Comparison of ENCODE assay signal across 8 cellular contexts in the genomic region with DNA sequence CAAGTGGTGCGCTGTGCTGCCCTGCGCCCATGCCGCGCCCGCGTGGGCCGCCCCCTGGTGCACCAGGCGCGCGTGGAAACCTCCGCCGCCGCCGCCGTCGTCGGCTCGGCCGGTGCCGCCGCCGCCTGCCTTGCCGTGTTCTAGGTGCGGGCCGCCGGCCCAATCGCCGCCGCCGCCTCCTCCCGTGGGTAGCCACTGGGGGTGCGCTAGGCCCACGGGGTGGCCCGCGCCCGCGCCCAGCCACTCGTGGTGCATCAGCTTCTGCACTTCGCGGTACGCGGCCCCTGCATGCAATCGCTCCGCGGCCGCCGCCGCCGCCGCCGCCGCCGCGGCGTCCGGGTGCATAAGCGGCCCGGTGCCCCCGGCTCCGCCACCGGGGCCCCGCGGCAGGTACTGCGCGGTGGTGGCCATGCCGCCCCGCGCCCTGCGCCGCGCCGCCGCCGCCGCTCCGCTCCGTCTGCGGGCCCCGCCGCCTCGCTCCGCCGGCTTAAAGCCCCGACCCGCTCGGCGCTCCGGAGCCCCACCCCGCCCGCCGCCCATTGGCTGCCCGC. TPM values are rescaled to one million over a fixed set of nuclear protein-coding genes. Genes with fewer than 3 reads are reported as not detected.
DNase-seq lines count a peak whose midpoint lies in the region; ATAC-seq and TF ChIP-seq lines count a peak whose summit lies in the region.

A gene (minus strand): TSS at position 461 of the 551 bp plus-strand sequence. CDS start 50 bp downstream, at position 411.

- intact Hi-C loops in activated B cell treated with CpG ODN at 0.5 μM for 24 hours (cut with micrococcal nuclease), result loop anchor here (5.0 kb wide), 1 partner anchor 451 kb away; no protein-coding TSS in a partner anchor
- intact Hi-C loops in left ventricle myocardium inferior (cut with micrococcal nuclease), result no loop called here

- TF ChIP-seq CTCF in activated B cell treated with CpG ODN at 0.5 μM for 24 hours (IDR thresholded peaks at IDR 0.05) (no peak), left ventricle myocardium inferior (IDR thresholded peaks at IDR 0.05; ENCODE audit: borderline replicate concordance) (no peak), smooth muscle cell (IDR thresholded peaks at IDR 0.05; ENCODE audit: borderline replicate concordance, insufficient read depth, poor library complexity, severe bottlenecking) (no peak)

- H3K9me3 ChIP-seq in left ventricle myocardium inferior (replicated peaks), result no peaks in the 10 kb centered on the region
- H3K9me3 ChIP-seq in smooth muscle cell (replicated peaks; ENCODE audit: low read depth), result no peaks in the 10 kb centered on the region

- H3K4me1 Mint-ChIP-seq in activated B cell treated with CpG ODN at 0.5 μM for 24 hours, result peaks cover 24% of the 10 kb centered on the region

- peak; percentile 49 for TF ChIP-seq POLR2A in GM10847 (IDR thresholded peaks at IDR 0.05; ENCODE audit: extremely low read depth, insufficient read length)

- DNase-seq in activated B cell treated with CpG ODN at 0.5 μM for 24 hours (no peak), left ventricle myocardium inferior (no peak), smooth muscle cell (lab: John Stamatoyannopoulos, UW; ENCODE audit: unreplicated experiment) (no peak), T1000 (lab: John Stamatoyannopoulos, UW) (no peak), OCI-M2 (lab: John Stamatoyannopoulos, UW; ENCODE audit: unreplicated experiment) (no peak)

- 4% methylated on average over 34 of the region's 92 CpGs for WGBS in smooth muscle cell (ENCODE audit: low lambda C conversion rate)

- H3K27me3 ChIP-seq in left ventricle myocardium inferior (ENCODE audit: low read depth) (peaks cover 78% of the 10 kb centered on the region), smooth muscle cell (ENCODE audit: low read depth) (peaks cover 62% of the 10 kb centered on the region)

- H3K4me2 ChIP-seq in smooth muscle cell, result peak within 1 kb of the TSS; percentile 97

- H3K4me3 ChIP-seq in left ventricle myocardium inferior (peak within 1 kb of the TSS; percentile 86), smooth muscle cell (peak within 1 kb of the TSS; percentile 60)

- no peaks in the 10 kb centered on the region for H3K9me3 Mint-ChIP-seq in activated B cell treated with CpG ODN at 0.5 μM for 24 hours

- peak; percentile 8 for ATAC-seq in HG02610 (IDR thresholded peaks at IDR 0.05; ENCODE audit: unreplicated experiment)
- peak; percentile 2 for ATAC-seq in activated B cell treated with CpG ODN at 0.5 μM for 24 hours (ENCODE audit: low read depth)
- no peak for ATAC-seq in HG03439 (IDR thresholded peaks at IDR 0.05; ENCODE audit: unreplicated experiment)

- H3K27ac ChIP-seq in left ventricle myocardium inferior (replicated peaks) (peak within 1 kb of the TSS; percentile 57), smooth muscle cell (ENCODE audit: low read depth) (no peak within 1 kb of the TSS)

- H3K27me3 Mint-ChIP-seq in activated B cell treated with CpG ODN at 0.5 μM for 24 hours, result peaks cover 27% of the 10 kb centered on the region

- peak within 1 kb of the TSS; percentile 83 for H3K4me3 Mint-ChIP-seq in activated B cell treated with CpG ODN at 0.5 μM for 24 hours

- no peaks in the 10 kb centered on the region for H3F3A ChIP-seq in smooth muscle cell (ENCODE audit: low read depth)

- H3K79me2 ChIP-seq in smooth muscle cell (ENCODE audit: low read depth), result no peaks in the 10 kb centered on the region

- CTCF ChIA-PET in activated B cell treated with CpG ODN at 0.5 μM for 24 hours (lab: Charles Lee), result interaction anchor here (0.6 to 1.6 kb wide), 3 partner anchors 16 to 106 kb away, joined by 4 to 11 read pairs (median 4); no protein-coding TSS in a partner anchor

- H3K27ac Mint-ChIP-seq in activated B cell treated with CpG ODN at 0.5 μM for 24 hours, result peak within 1 kb of the TSS; percentile 18

- peak within 1 kb of the TSS; percentile 54 for H2AFZ ChIP-seq in smooth muscle cell (ENCODE audit: low read depth)

- H4K20me1 ChIP-seq in smooth muscle cell (ENCODE audit: low read depth), result peaks cover 3% of the 10 kb centered on the region

- no peak within 1 kb of the TSS for H3K9ac ChIP-seq in smooth muscle cell (ENCODE audit: low read depth)

- no peaks in the 10 kb centered on the region for H3K36me3 ChIP-seq in left ventricle myocardium inferior
- H3K36me3 ChIP-seq in smooth muscle cell (ENCODE audit: low read depth), result no peaks in the 10 kb centered on the region

- H3K4me1 ChIP-seq in left ventricle myocardium inferior, result peaks cover 32% of the 10 kb centered on the region
- peaks cover 32% of the 10 kb centered on the region for H3K4me1 ChIP-seq in smooth muscle cell (ENCODE audit: low read depth)

- no peaks in the 10 kb centered on the region for H3K36me3 Mint-ChIP-seq in activated B cell treated with CpG ODN at 0.5 μM for 24 hours (ENCODE audit: low read depth)

- POLR2A ChIA-PET in activated B cell treated with CpG ODN at 0.5 μM for 24 hours (lab: Charles Lee), result interaction anchor here (0.6 to 4.5 kb wide), 8 partner anchors 11 to 512 kb away, joined by 3 to 32 read pairs (median 7); no protein-coding TSS in a partner anchor

RNA-seq across cellular contexts. Expression of the gene that starts here (rescaled TPM):
- 6.1 and 6.2 TPM in 2 replicates for total RNA-seq in activated B cell treated with CpG ODN at 0.5 μM for 24 hours
- total RNA-seq in left ventricle myocardium inferior, result 0.11 TPM
- total RNA-seq in smooth muscle cell, result not detected in 2 replicates
- polyA plus RNA-seq in smooth muscle cell, result 0.55 and 1.4 TPM in 2 replicates
